ENCODE assay signal across 13 cellular contexts in the genomic region with DNA sequence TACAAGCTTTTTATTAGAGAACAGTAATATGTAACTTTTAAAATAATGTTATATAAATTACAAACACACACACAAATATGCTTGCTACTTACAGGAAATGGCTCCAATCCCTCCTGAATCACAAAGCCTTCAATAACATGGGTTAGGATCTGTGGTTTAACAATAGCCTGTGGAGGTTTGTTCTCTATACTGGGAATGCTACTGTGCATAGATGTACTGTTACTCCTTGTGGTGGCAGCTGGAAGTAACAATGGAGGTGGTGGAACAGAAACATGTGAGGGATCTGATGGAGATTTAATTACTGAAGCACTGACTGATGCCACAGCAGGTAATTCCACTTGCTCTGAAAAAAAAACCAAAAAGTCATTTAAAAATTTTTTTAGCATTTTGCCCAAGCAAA.
DNase-seq lines count a peak whose midpoint lies in the region; ATAC-seq and TF ChIP-seq lines count a peak whose summit lies in the region.
"Had no signal": no experiment of that assay in that cellular context is flagged by ENCODE, and none has a peak within 500 bp of the region (broad histone marks: within the 10 kb centered on the region; RNA-seq: fewer than 3 reads in every experiment).

No MANE protein-coding gene starts in this region.

- ATAC-seq in HG02759 (IDR thresholded peaks at IDR 0.05; ENCODE audit: unreplicated experiment): no peak

- no peaks in the 10 kb centered on the region for H3K9me3 ChIP-seq in mammary epithelial cell (replicated peaks; ENCODE audit: insufficient read depth, low read length)

- peak; percentile 25 to 26 for TF ChIP-seq CTCF in mammary epithelial cell (conservative IDR thresholded peaks at IDR 0.05 in 1 of 2, IDR thresholded peaks at IDR 0.05 in 1 of 2; ENCODE audit: extremely low read depth in 1 of 2, insufficient read depth in 1 of 2, low read depth in 1 of 2, low read length in 2 of 2)

- in situ Hi-C loops in KBM-7 (cut with MboI; ENCODE audit: low pct_unique_long_range_greater_than_20kb, low sequenced_read_pairs): no loop called here
- in situ Hi-C loops in mammary epithelial cell (cut with MboI; ENCODE audit: low sequenced_read_pairs in 2 of 2): loop anchor here in 1 of 2 donors (5.0 kb wide), 1 partner anchor 65 kb away; the partner anchor contains the start of gene PHC3

- no peak overlapping the region for H2AFZ ChIP-seq in mammary epithelial cell (ENCODE audit: low read depth, low read length)
- H2AFZ ChIP-seq: parathyroid adenoma had no signal

- H3K27ac ChIP-seq in mammary epithelial cell (ENCODE audit: insufficient read depth, low read depth, low read length): no peak overlapping the region
- H3K27ac ChIP-seq: KMS-11, parathyroid adenoma had no signal

- H3K36me3 ChIP-seq in mammary epithelial cell (ENCODE audit: insufficient read depth, low read length): peaks cover 33% of the 10 kb centered on the region

- intact Hi-C loops in mammary epithelial cell (cut with micrococcal nuclease): no loop called here

- H3K9ac ChIP-seq in mammary epithelial cell (ENCODE audit: insufficient read depth, low read length): no peak overlapping the region
- H3K9ac ChIP-seq: KMS-11, parathyroid adenoma had no signal

- H4K20me1 ChIP-seq in mammary epithelial cell (ENCODE audit: insufficient read depth, low read length): no peaks in the 10 kb centered on the region

- no peaks in the 10 kb centered on the region for H3K79me2 ChIP-seq in mammary epithelial cell (ENCODE audit: insufficient read depth, low read length)
- H3K79me2 ChIP-seq: parathyroid adenoma had no signal

- dilution Hi-C loops in mammary epithelial cell (cut with HindIII; ENCODE audit: low sequenced_read_pairs): no loop called here

- BruUV-seq in mammary epithelial cell (replicated peaks; lab: Mats Ljungman, UMichigan): no TSS peak

- H3K4me2 ChIP-seq in mammary epithelial cell (ENCODE audit: insufficient read depth, low read depth, low read length): no peak overlapping the region
- H3K4me2 ChIP-seq: KMS-11 had no signal

- CTCF ChIA-PET in mammary epithelial cell (lab: Charles Lee; ENCODE audit: low non-redundant PET): no interaction called here

- peak; percentile 10 for DNase-seq in NCI-H146 (lab: John Stamatoyannopoulos, UW)
- no peak for DNase-seq in NCI-H146 treated with DMSO at 0.1 percent for 48 hours (lab: John Stamatoyannopoulos, UW; ENCODE audit: unreplicated experiment)
- peak; percentile 25 for DNase-seq in KBM-7
- DNase-seq in mammary epithelial cell: peak; percentile 16
- peak; percentile 13 for DNase-seq in myocyte (ENCODE audit: low read depth)
- no peak for DNase-seq in superior temporal gyrus (ENCODE audit: extremely low spot score)
- DNase-seq in activated CD4-positive, CD25-positive, alpha-beta regulatory T cell (lab: John Stamatoyannopoulos, UW): no peak
- DNase-seq: activated effector memory CD4-positive, alpha-beta T cell treated with anti-CD3 and anti-CD28 coated beads, Interleukin-2, amount 50 U/mL, for 16 hours; effector CD8-positive, alpha-beta T cell; NK-92 treated with Interleukin-12 subunit alpha and Interleukin-12 subunit beta, amount 100 ng/mL, for 24 hours had no signal

- H3K27me3 ChIP-seq in mammary epithelial cell (ENCODE audit: insufficient read depth, low read length): no peaks in the 10 kb centered on the region

- H3K4me1 ChIP-seq in mammary epithelial cell (ENCODE audit: insufficient read depth, low read length): no peaks in the 10 kb centered on the region
- H3K4me1 ChIP-seq: parathyroid adenoma had no signal

- no peak overlapping the region for H3K4me3 ChIP-seq in mammary epithelial cell (replicated peaks in 1 of 3; ENCODE audit: insufficient read depth in 1 of 3, low read depth in 2 of 3, low read length in 3 of 3)

Comparison
In these comparisons a context has a peak if more than half of its experiments do, and no peak if none do; other contexts are left out.
1. DNase-seq: peak in NCI-H146 (single experiment), KBM-7 (single experiment), mammary epithelial cell (single experiment) and myocyte (single experiment); none in NCI-H146 treated with DMSO at 0.1 percent for 48 hours (single experiment), superior temporal gyrus (single experiment) and activated CD4-positive, CD25-positive, alpha-beta regulatory T cell (0 of 4).